ENCODE assay signal across 9 cellular contexts in the genomic region with DNA sequence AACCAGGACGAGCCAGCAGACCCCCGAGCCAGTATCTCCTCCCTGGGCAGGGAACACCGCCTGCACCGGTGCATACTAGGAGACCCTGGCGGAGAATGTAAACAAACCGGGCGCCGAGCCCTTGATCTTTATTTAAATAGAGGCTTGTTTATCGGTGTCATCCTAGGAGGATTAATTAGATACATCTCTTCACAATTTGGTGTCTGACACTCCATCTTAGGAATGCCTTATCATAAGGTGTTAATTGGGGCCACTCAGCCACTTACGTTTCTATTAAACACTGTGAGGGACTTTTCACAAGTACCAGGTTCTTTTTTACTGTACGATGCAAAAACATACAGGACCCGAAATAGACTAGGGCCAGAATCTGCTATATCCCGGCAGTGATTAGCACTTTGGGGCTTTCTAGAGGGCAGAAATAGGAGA. TPM values are rescaled to one million over a fixed set of nuclear protein-coding genes. Genes with fewer than 3 reads are reported as not detected.
A peak's percentile ranks its signal among the peaks of the same experiment; 100 is the strongest.
DNase-seq lines count a peak whose midpoint lies in the region; ATAC-seq and TF ChIP-seq lines count a peak whose summit lies in the region.
"Had no signal": no experiment of that assay in that cellular context is flagged by ENCODE, and none has a peak within 500 bp of the region (broad histone marks: within the 10 kb centered on the region; RNA-seq: fewer than 3 reads in every experiment).

No MANE protein-coding gene starts in this region.

- no peak for ATAC-seq in stimulated activated memory B cell treated with anti-CD40 and anti-IgM and Interleukin-4, amounts not matched to agents 10 μg/mL and 1 μg/mL and 100 μg/mL, for 72 hours
- ATAC-seq in GM19467 (IDR thresholded peaks at IDR 0.05; ENCODE audit: unreplicated experiment), result no peak

- H3K4me1 ChIP-seq in iPS-20b (ENCODE audit: insufficient read depth, low read length) (peaks cover 29% of the 10 kb centered on the region), PC-9 (replicated peaks; ENCODE audit: insufficient read depth) (no peaks in the 10 kb centered on the region; the same call in 1 of the 2 replicates)

- H3K9me3 ChIP-seq in iPS-20b (ENCODE audit: insufficient read depth, low read depth, low read length), result no peaks in the 10 kb centered on the region; the same call in 1 of the 2 replicates
- H3K9me3 ChIP-seq in PC-9 (ENCODE audit: insufficient read depth, low read depth), result no peaks in the 10 kb centered on the region

- peak overlapping the region; percentile 67 for H3K4me3 ChIP-seq in iPS-20b (ENCODE audit: low read length)
- no peak overlapping the region for H3K4me3 ChIP-seq in PC-9

- DNase-seq in T-helper 1 cell (no peak), PC-9 (no peak), posterior vena cava (ENCODE audit: low spot score) (no peak)
- DNase-seq in activated CD4-positive, alpha-beta memory T cell treated with anti-CD3 and anti-CD28 coated beads, Interleukin-2, amount 10 ng/mL, durations not matched to agents 7 days and 5 days, result no peak

- H3K36me3 ChIP-seq in iPS-20b (ENCODE audit: insufficient read depth, low read depth, low read length) (no peaks in the 10 kb centered on the region), PC-9 (ENCODE audit: low read depth) (no peaks in the 10 kb centered on the region)

- no peak overlapping the region for H3K9ac ChIP-seq in iPS-20b (ENCODE audit: low read depth, low read length)

- H3K27ac Mint-ChIP-seq in T-helper 1 cell treated with Interleukin-12 subunit alpha and Interleukin-12 subunit beta and Interleukin-4 antibody, amounts not matched to agents 30 μg/mL and 1 μg/mL, for 36 hours, result peak overlapping the region; percentile 49
- peak overlapping the region; percentile 6 for H3K27ac Mint-ChIP-seq in activated CD4-positive, alpha-beta memory T cell treated with anti-CD3 and anti-CD28 coated beads, Interleukin-2, amount 10 ng/mL, durations not matched to agents 7 days and 5 days
- no peak overlapping the region for H3K27ac Mint-ChIP-seq in stimulated activated memory B cell treated with anti-CD40 and anti-IgM and Interleukin-4, amounts not matched to agents 10 μg/mL and 1 μg/mL and 100 μg/mL, for 72 hours

- intact Hi-C loops in PC-9 (cut with micrococcal nuclease; ENCODE audit: unreplicated experiment) (no loop called here), posterior vena cava (cut with DNase I) (no loop called here)

- POLR2A ChIA-PET in activated CD4-positive, alpha-beta memory T cell treated with anti-CD3 and anti-CD28 coated beads, Interleukin-2, amount 10 ng/mL, durations not matched to agents 7 days and 5 days (lab: Charles Lee), result no interaction called here
- POLR2A ChIA-PET in PC-9 (lab: Charles Lee; ENCODE audit: unreplicated experiment), result no interaction called here

- peaks cover 93% of the 10 kb centered on the region for H3K27me3 ChIP-seq in iPS-20b (ENCODE audit: insufficient read depth, low read length)
- peaks cover 23% of the 10 kb centered on the region for H3K27me3 ChIP-seq in PC-9 (ENCODE audit: insufficient read depth, low read depth)

- no peaks in the 10 kb centered on the region for H4K20me1 ChIP-seq in PC-9 (ENCODE audit: insufficient read depth)

- H3K36me3 Mint-ChIP-seq in T-helper 1 cell treated with Interleukin-12 subunit alpha and Interleukin-12 subunit beta and Interleukin-4 antibody, amounts not matched to agents 30 μg/mL and 1 μg/mL, for 36 hours (ENCODE audit: low read depth), result peaks cover 26% of the 10 kb centered on the region
- H3K36me3 Mint-ChIP-seq in activated CD4-positive, alpha-beta memory T cell treated with anti-CD3 and anti-CD28 coated beads, Interleukin-2, amount 10 ng/mL, durations not matched to agents 7 days and 5 days (ENCODE audit: low read depth), result peaks cover 16% of the 10 kb centered on the region
- no peaks in the 10 kb centered on the region for H3K36me3 Mint-ChIP-seq in stimulated activated memory B cell treated with anti-CD40 and anti-IgM and Interleukin-4, amounts not matched to agents 10 μg/mL and 1 μg/mL and 100 μg/mL, for 72 hours

- H3K27me3 Mint-ChIP-seq in T-helper 1 cell treated with Interleukin-12 subunit alpha and Interleukin-12 subunit beta and Interleukin-4 antibody, amounts not matched to agents 30 μg/mL and 1 μg/mL, for 36 hours (ENCODE audit: low read depth), result peaks cover 84% of the 10 kb centered on the region
- H3K27me3 Mint-ChIP-seq in activated CD4-positive, alpha-beta memory T cell treated with anti-CD3 and anti-CD28 coated beads, Interleukin-2, amount 10 ng/mL, durations not matched to agents 7 days and 5 days, result peaks cover 54% of the 10 kb centered on the region
- peaks cover 92% of the 10 kb centered on the region for H3K27me3 Mint-ChIP-seq in stimulated activated memory B cell treated with anti-CD40 and anti-IgM and Interleukin-4, amounts not matched to agents 10 μg/mL and 1 μg/mL and 100 μg/mL, for 72 hours

- H3K9me2 ChIP-seq in PC-9 (ENCODE audit: insufficient read depth), result no peaks in the 10 kb centered on the region

- H3F3A ChIP-seq in PC-9 (ENCODE audit: insufficient read depth, low read depth), result no peaks in the 10 kb centered on the region

- no peak for TF ChIP-seq CTCF in PC-9 (conservative IDR thresholded peaks at IDR 0.05)

- H3K4me2 ChIP-seq in PC-9, result no peak overlapping the region

- H3K27ac ChIP-seq in iPS-20b (ENCODE audit: low read length), result no peak overlapping the region
- no peak overlapping the region for H3K27ac ChIP-seq in PC-9
- H3K27ac ChIP-seq: C4-2B had no signal

- CTCF ChIA-PET in activated CD4-positive, alpha-beta memory T cell treated with anti-CD3 and anti-CD28 coated beads, Interleukin-2, amount 10 ng/mL, durations not matched to agents 7 days and 5 days (lab: Charles Lee), result interaction anchor here (1.4 to 3.6 kb wide), 5 partner anchors 8 to 621 kb away, joined by 4 to 109 read pairs (median 46); a partner anchor contains a TSS
- CTCF ChIA-PET in PC-9 (lab: Charles Lee), result interaction anchor here (0.7 kb wide), 1 partner anchor 70 kb away, joined by 4 read pairs; no protein-coding TSS in a partner anchor

- no TSS peak for BruUV-seq in PC-9 (replicated peaks; lab: Mats Ljungman, UMichigan)

- peaks cover 28% of the 10 kb centered on the region for H3K4me1 Mint-ChIP-seq in T-helper 1 cell treated with Interleukin-12 subunit alpha and Interleukin-12 subunit beta and Interleukin-4 antibody, amounts not matched to agents 30 μg/mL and 1 μg/mL, for 36 hours (ENCODE audit: low read depth)
- peaks cover 40% of the 10 kb centered on the region for H3K4me1 Mint-ChIP-seq in activated CD4-positive, alpha-beta memory T cell treated with anti-CD3 and anti-CD28 coated beads, Interleukin-2, amount 10 ng/mL, durations not matched to agents 7 days and 5 days
- H3K4me1 Mint-ChIP-seq in stimulated activated memory B cell treated with anti-CD40 and anti-IgM and Interleukin-4, amounts not matched to agents 10 μg/mL and 1 μg/mL and 100 μg/mL, for 72 hours, result peaks cover 35% of the 10 kb centered on the region

- no peaks in the 10 kb centered on the region for H3K9me3 Mint-ChIP-seq in T-helper 1 cell treated with Interleukin-12 subunit alpha and Interleukin-12 subunit beta and Interleukin-4 antibody, amounts not matched to agents 30 μg/mL and 1 μg/mL, for 36 hours
- no peaks in the 10 kb centered on the region for H3K9me3 Mint-ChIP-seq in activated CD4-positive, alpha-beta memory T cell treated with anti-CD3 and anti-CD28 coated beads, Interleukin-2, amount 10 ng/mL, durations not matched to agents 7 days and 5 days
- no peaks in the 10 kb centered on the region for H3K9me3 Mint-ChIP-seq in stimulated activated memory B cell treated with anti-CD40 and anti-IgM and Interleukin-4, amounts not matched to agents 10 μg/mL and 1 μg/mL and 100 μg/mL, for 72 hours

- H2AFZ ChIP-seq in PC-9, result no peak overlapping the region

- H3K4me3 Mint-ChIP-seq in T-helper 1 cell treated with Interleukin-12 subunit alpha and Interleukin-12 subunit beta and Interleukin-4 antibody, amounts not matched to agents 30 μg/mL and 1 μg/mL, for 36 hours, result peak overlapping the region; percentile 90
- peak overlapping the region; percentile 79 for H3K4me3 Mint-ChIP-seq in activated CD4-positive, alpha-beta memory T cell treated with anti-CD3 and anti-CD28 coated beads, Interleukin-2, amount 10 ng/mL, durations not matched to agents 7 days and 5 days
- H3K4me3 Mint-ChIP-seq in stimulated activated memory B cell treated with anti-CD40 and anti-IgM and Interleukin-4, amounts not matched to agents 10 μg/mL and 1 μg/mL and 100 μg/mL, for 72 hours, result peak overlapping the region; percentile 92

- H3K79me2 ChIP-seq in PC-9 (ENCODE audit: low read depth), result no peaks in the 10 kb centered on the region

RNA-seq across cellular contexts. Expression of a gene that starts 8.0 kb away (rescaled TPM):
- total RNA-seq in activated CD4-positive, alpha-beta memory T cell treated with anti-CD3 and anti-CD28 coated beads, Interleukin-2, amount 10 ng/mL, durations not matched to agents 7 days and 5 days, result 1 to 10 TPM; 4.6 to 5.6 TPM
- total RNA-seq in PC-9 (2021) (not detected in 2 replicates), posterior vena cava (under 1 TPM; 0.24 to 0.32 TPM)
